Comparison of ENCODE assay signal across 10 cellular contexts in the genomic region with DNA sequence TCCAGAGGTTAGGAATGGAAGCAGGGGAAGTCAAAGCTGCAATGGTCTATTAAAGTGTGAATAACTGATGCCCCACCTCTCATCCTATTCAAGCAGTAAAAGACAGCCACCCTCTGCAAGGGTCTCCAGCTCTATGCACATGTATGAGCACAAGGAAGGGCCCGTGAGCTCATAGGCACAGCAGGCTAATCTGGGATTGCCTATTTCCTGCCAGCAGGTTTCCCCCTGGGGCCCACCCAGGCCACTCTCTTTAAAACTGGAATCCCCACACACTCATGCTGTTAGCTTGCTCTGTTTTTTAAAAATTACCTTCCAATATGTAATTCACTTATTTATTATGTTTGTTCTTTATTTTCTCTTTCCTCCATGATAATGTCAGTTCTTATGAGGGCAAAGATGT. TPM values are rescaled to one million over a fixed set of nuclear protein-coding genes. Genes with fewer than 3 reads are reported as not detected.
DNase-seq lines count a peak whose midpoint lies in the region; ATAC-seq and TF ChIP-seq lines count a peak whose summit lies in the region.
"Had no signal": no experiment of that assay in that cellular context is flagged by ENCODE, and none has a peak within 500 bp of the region (broad histone marks: within the 10 kb centered on the region; RNA-seq: fewer than 3 reads in every experiment).

No MANE protein-coding gene starts in this region.

- H3K4me3 Mint-ChIP-seq in CD4-positive, alpha-beta T cell, result peak overlapping the region; percentile 77
- H3K4me3 Mint-ChIP-seq in central memory CD8-positive, alpha-beta T cell, result peak overlapping the region; percentile 60
- peak overlapping the region; percentile 79 to 86 (median 83) for H3K4me3 Mint-ChIP-seq in naive thymus-derived CD8-positive, alpha-beta T cell

- WGBS in IMR-90 (ENCODE audit: extremely low coverage in 2 of 2, insufficient read length in 1 of 2), 2 experiments, result no CpG with 5 or more reads among the region's 1 CpG

- no peaks in the 10 kb centered on the region for H3K36me3 ChIP-seq in IMR-90 (ENCODE audit: control insufficient read depth, insufficient read depth, low read length)

- no peak overlapping the region for H3K14ac ChIP-seq in IMR-90 (replicated peaks; ENCODE audit: low read depth, low read length)

- CTCF ChIA-PET in CD4-positive, alpha-beta T cell (lab: Charles Lee), result no interaction called here
- CTCF ChIA-PET in IMR-90 (lab: Yijun Ruan, JAX), result interaction anchor here (0.6 to 1.1 kb wide), 2 partner anchors 153 to 185 kb away, joined by 3 read pairs; no protein-coding TSS in a partner anchor

- no peaks in the 10 kb centered on the region for H3K79me1 ChIP-seq in IMR-90 (ENCODE audit: low read depth in 1 of 2, low read length in 2 of 2)

- no peak for TF ChIP-seq POLR2A in IMR-90 (IDR thresholded peaks at IDR 0.05; ENCODE audit: low read depth, low read length)

- BruUV-seq in IMR-90 (replicated peaks; lab: Mats Ljungman, UMichigan), result no TSS peak

- no peak for TF ChIP-seq CTCF in CD4-positive, alpha-beta T cell (IDR thresholded peaks at IDR 0.05)
- no peak for TF ChIP-seq CTCF in IMR-90 (conservative IDR thresholded peaks at IDR 0.05; ENCODE audit: low read depth, low read length)

- H4K20me1 ChIP-seq in IMR-90 (ENCODE audit: insufficient read depth, low read length), result no peaks in the 10 kb centered on the region

- peak overlapping the region; percentile 67 for H2AFZ ChIP-seq in IMR-90 (replicated peaks; ENCODE audit: low read length, poor library complexity)

- H2BK120ac ChIP-seq in IMR-90 (ENCODE audit: low read depth, low read length), result no peak overlapping the region

- POLR2A ChIA-PET in CD4-positive, alpha-beta T cell (lab: Charles Lee), result no interaction called here
- POLR2A ChIA-PET in IMR-90 (lab: Charles Lee; ENCODE audit: unreplicated experiment), result no interaction called here
- POLR2A ChIA-PET in naive thymus-derived CD8-positive, alpha-beta T cell (lab: Charles Lee), result no interaction called here

- no peak overlapping the region; the same call in 1 of the 2 replicates for H3K4me2 ChIP-seq in IMR-90 (ENCODE audit: low read depth, low read length)

- no peak overlapping the region for H3K9ac ChIP-seq in IMR-90 (ENCODE audit: low read depth, low read length)

- H2BK20ac ChIP-seq in IMR-90 (ENCODE audit: low read depth, low read length), result peak overlapping the region; percentile 13; the same call in 1 of the 2 replicates

- no peak overlapping the region for H2AK9ac ChIP-seq in IMR-90 (replicated peaks; ENCODE audit: low read depth, low read length, poor library complexity)

- peak overlapping the region; percentile 24; the same call in 1 of the 2 replicates for H3K23ac ChIP-seq in IMR-90 (ENCODE audit: low read depth, low read length)

- H3K56ac ChIP-seq in IMR-90 (ENCODE audit: extremely low read depth, insufficient read depth, low read length), result no peak overlapping the region

- ATAC-seq in CD4-positive, alpha-beta T cell (ENCODE audit: poor library complexity), result no peak
- ATAC-seq in IMR-90 (ENCODE audit: low read depth) (no peak), HG02623 (IDR thresholded peaks at IDR 0.05; ENCODE audit: unreplicated experiment) (no peak), GM21619 (IDR thresholded peaks at IDR 0.05; ENCODE audit: unreplicated experiment) (no peak)
- ATAC-seq in central memory CD8-positive, alpha-beta T cell (replicated peaks; ENCODE audit: extremely low read depth, poor library complexity, severe bottlenecking), result no peak
- no peak for ATAC-seq in naive thymus-derived CD8-positive, alpha-beta T cell

- H4K8ac ChIP-seq in IMR-90 (ENCODE audit: low read depth in 2 of 2, low read length in 2 of 2), result peak overlapping the region in 1 of 2 experiments; percentile 11; a peak in 1 of 4 replicates

- no peak overlapping the region for H4K5ac ChIP-seq in IMR-90 (ENCODE audit: low read depth, low read length)

- H3K27ac ChIP-seq in CD4-positive, alpha-beta T cell (ENCODE audit: low read depth, low read length), result no peak overlapping the region
- no peak overlapping the region for H3K27ac ChIP-seq in IMR-90 (ENCODE audit: insufficient read depth, low read length)

- in situ Hi-C loops in IMR-90 (cut with MboI; ENCODE audit: low sequenced_read_pairs), result no loop called here

- no peak overlapping the region for H3K18ac ChIP-seq in IMR-90 (ENCODE audit: low read depth, low read length)

- H3K4me1 Mint-ChIP-seq in CD4-positive, alpha-beta T cell (ENCODE audit: low read depth), result peaks cover 10% of the 10 kb centered on the region
- H3K4me1 Mint-ChIP-seq in central memory CD8-positive, alpha-beta T cell, result peaks cover 12% of the 10 kb centered on the region
- H3K4me1 Mint-ChIP-seq in naive thymus-derived CD8-positive, alpha-beta T cell, result peaks cover 8 to 15% (median 11%) of the 10 kb centered on the region in 4 donors

- no peak overlapping the region for H2BK15ac ChIP-seq in IMR-90 (ENCODE audit: low read depth, low read length)

- H3K9me1 ChIP-seq in IMR-90 (ENCODE audit: insufficient read depth, low read length), result peaks cover 10% of the 10 kb centered on the region

- TF ChIP-seq RAD21 in IMR-90 (IDR thresholded peaks at IDR 0.05; ENCODE audit: low read length), result no peak

- no peaks in the 10 kb centered on the region for H3K9me3 Mint-ChIP-seq in CD4-positive, alpha-beta T cell
- H3K9me3 Mint-ChIP-seq in central memory CD8-positive, alpha-beta T cell, result no peaks in the 10 kb centered on the region
- H3K9me3 Mint-ChIP-seq in naive thymus-derived CD8-positive, alpha-beta T cell, result peaks cover 0 to 2% (median 0%) of the 10 kb centered on the region in 9 donors

- H3K27me3 ChIP-seq in CD4-positive, alpha-beta T cell (ENCODE audit: control insufficient read depth, insufficient read depth, low read length), result peaks cover 11% of the 10 kb centered on the region
- no peaks in the 10 kb centered on the region for H3K27me3 ChIP-seq in IMR-90 (ENCODE audit: control insufficient read depth, insufficient read depth, low read length)

- peaks cover 21% of the 10 kb centered on the region for H3K4me1 ChIP-seq in IMR-90 (ENCODE audit: control insufficient read depth, insufficient read depth, low read length)

- no peak overlapping the region for H4K91ac ChIP-seq in IMR-90 (ENCODE audit: insufficient read depth, low read depth, low read length)

- H3K4ac ChIP-seq in IMR-90 (ENCODE audit: low read depth, low read length), result no peak overlapping the region

- no peaks in the 10 kb centered on the region for H3K36me3 Mint-ChIP-seq in CD4-positive, alpha-beta T cell (ENCODE audit: low read depth)
- peaks cover 3% of the 10 kb centered on the region for H3K36me3 Mint-ChIP-seq in central memory CD8-positive, alpha-beta T cell (ENCODE audit: insufficient read depth)
- H3K36me3 Mint-ChIP-seq in naive thymus-derived CD8-positive, alpha-beta T cell, result no peaks in the 10 kb centered on the region

- intact Hi-C loops in CD4-positive, alpha-beta T cell (cut with DNase I, micrococcal nuclease), result no loop called here
- intact Hi-C loops in IMR-90 (cut with micrococcal nuclease), result loop anchor here (2.0 kb wide), 1 partner anchor 263 kb away; no protein-coding TSS in a partner anchor

- no peak overlapping the region for H2BK5ac ChIP-seq in IMR-90 (ENCODE audit: low read depth, low read length, poor library complexity, severe bottlenecking)

- dilution Hi-C loops in IMR-90 (cut with HindIII; ENCODE audit: low sequenced_read_pairs, unreplicated experiment), result no loop called here

- H3K27ac Mint-ChIP-seq in CD4-positive, alpha-beta T cell, result no peak overlapping the region
- no peak overlapping the region for H3K27ac Mint-ChIP-seq in central memory CD8-positive, alpha-beta T cell (ENCODE audit: low read depth)
- H3K27ac Mint-ChIP-seq in naive thymus-derived CD8-positive, alpha-beta T cell, result peak overlapping the region in 1 of 10 donors; percentile 4

- peaks cover 57% of the 10 kb centered on the region for H3K27me3 Mint-ChIP-seq in CD4-positive, alpha-beta T cell
- peaks cover 72% of the 10 kb centered on the region for H3K27me3 Mint-ChIP-seq in central memory CD8-positive, alpha-beta T cell
- peaks cover 25 to 62% (median 40%) of the 10 kb centered on the region in 5 donors for H3K27me3 Mint-ChIP-seq in naive thymus-derived CD8-positive, alpha-beta T cell

- H3K9me3 ChIP-seq in CD4-positive, alpha-beta T cell (ENCODE audit: control insufficient read depth, low read length), result no peaks in the 10 kb centered on the region
- H3K9me3 ChIP-seq in IMR-90 (ENCODE audit: control insufficient read depth, insufficient read depth, low read length), result no peaks in the 10 kb centered on the region

- H2AK5ac ChIP-seq in IMR-90 (ENCODE audit: low read depth, low read length), result peak overlapping the region; percentile 21; the same call in 1 of the 2 replicates

- no peak overlapping the region for H3K4me3 ChIP-seq in IMR-90 (ENCODE audit: insufficient read depth, low read depth, low read length)

- no peak for DNase-seq in CD4-positive, alpha-beta T cell
- DNase-seq in IMR-90, result no peak
- DNase-seq in central memory CD8-positive, alpha-beta T cell (ENCODE audit: low spot score in 2 of 2), result no peak
- no peak for DNase-seq in naive thymus-derived CD8-positive, alpha-beta T cell
- DNase-seq in OCI-M1 (lab: John Stamatoyannopoulos, UW), result no peak
- DNase-seq in T-helper 1 cell, result no peak
- DNase-seq: GOT3, left cardiac atrium had no signal

TF ChIP-seq in IMR-90, 13 proteins besides CTCF, POLR2A, EP300 and RAD21 (continues in another document):
- TF ChIP-seq NFE2L2 (IDR thresholded peaks at IDR 0.05; ENCODE audit: low read depth, low read length), result no peak
- no peak for TF ChIP-seq SMC3 (IDR thresholded peaks at IDR 0.05; ENCODE audit: low read depth, low read length)
- TF ChIP-seq MAFK (IDR thresholded peaks at IDR 0.05; ENCODE audit: low read depth, low read length), result no peak
- no peak for TF ChIP-seq FOS (IDR thresholded peaks at IDR 0.05; ENCODE audit: low read depth, low read length)
- TF ChIP-seq, protein P1, sequence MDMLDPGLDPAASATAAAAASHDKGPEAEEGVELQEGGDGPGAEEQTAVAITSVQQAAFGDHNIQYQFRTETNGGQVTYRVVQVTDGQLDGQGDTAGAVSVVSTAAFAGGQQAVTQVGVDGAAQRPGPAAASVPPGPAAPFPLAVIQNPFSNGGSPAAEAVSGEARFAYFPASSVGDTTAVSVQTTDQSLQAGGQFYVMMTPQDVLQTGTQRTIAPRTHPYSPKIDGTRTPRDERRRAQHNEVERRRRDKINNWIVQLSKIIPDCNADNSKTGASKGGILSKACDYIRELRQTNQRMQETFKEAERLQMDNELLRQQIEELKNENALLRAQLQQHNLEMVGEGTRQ (IDR thresholded peaks at IDR 0.05; ENCODE audit: low read depth, low read length), result no peak
- TF ChIP-seq CHD1 (IDR thresholded peaks at IDR 0.05; ENCODE audit: low read depth, low read length), result no peak
- no peak for TF ChIP-seq MAZ (IDR thresholded peaks at IDR 0.05; ENCODE audit: borderline replicate concordance, low read depth, low read length)
- no peak for TF ChIP-seq RFX5 (IDR thresholded peaks at IDR 0.05; ENCODE audit: low read depth, low read length)

RNA-seq across cellular contexts. Expression of gene ZNF366, which starts 48.7 kb away (rescaled TPM):
- total RNA-seq in CD4-positive, alpha-beta T cell, result under 1 TPM; 0.06 to 0.14 TPM
- not detected in 2 replicates for total RNA-seq in IMR-90 (2012; rRNA removed)
- polyA plus RNA-seq in IMR-90 (2012; rRNA removed), result not detected in 2 replicates
- polyA plus RNA-seq in IMR-90 (2012; cell fraction: cytosol; rRNA removed), result not detected in 2 replicates
- not detected in 2 replicates for polyA plus RNA-seq in IMR-90 (2012; cell fraction: nucleus; rRNA removed; ENCODE audit: low replicate concordance)
- total RNA-seq in naive thymus-derived CD8-positive, alpha-beta T cell, result not detected
- polyA plus RNA-seq in naive thymus-derived CD8-positive, alpha-beta T cell, result not detected
